14 cellular contexts compared by ENCODE assay signal in genomic region chr5:169176686-169177430, GRCh38.
DNase-seq lines count a peak whose midpoint lies in the region; ATAC-seq and TF ChIP-seq lines count a peak whose summit lies in the region.
"Had no signal": no experiment of that assay in that cellular context is flagged by ENCODE, and none has a peak within 500 bp of the region (broad histone marks: within the 10 kb centered on the region; RNA-seq: fewer than 3 reads in every experiment).

No MANE protein-coding gene starts in this region.

- no peaks in the 10 kb centered on the region for H3K27me3 Mint-ChIP-seq in stimulated activated memory B cell treated with anti-CD40 and anti-IgM and Interleukin-4, amounts not matched to agents 10 μg/mL and 1 μg/mL and 100 μg/mL, for 72 hours
- H3K27me3 Mint-ChIP-seq: CD8-positive, alpha-beta memory T cell had no signal

- H3K4me3 Mint-ChIP-seq in stimulated activated memory B cell treated with anti-CD40 and anti-IgM and Interleukin-4, amounts not matched to agents 10 μg/mL and 1 μg/mL and 100 μg/mL, for 72 hours = no peak overlapping the region
- H3K4me3 Mint-ChIP-seq: CD8-positive, alpha-beta memory T cell had no signal

- no peak overlapping the region for H3K27ac Mint-ChIP-seq in stimulated activated memory B cell treated with anti-CD40 and anti-IgM and Interleukin-4, amounts not matched to agents 10 μg/mL and 1 μg/mL and 100 μg/mL, for 72 hours
- H3K27ac Mint-ChIP-seq: CD8-positive, alpha-beta memory T cell had no signal

- no peak for TF ChIP-seq CTCF in HEK293 (tag by site-specific recombination; IDR thresholded peaks at IDR 0.05)

- CTCF ChIA-PET in HEK293 (lab: Yijun Ruan, JAX) = no interaction called here

- POLR2A ChIA-PET in HEK293 (lab: Yijun Ruan, JAX) = no interaction called here

- peaks cover 2% of the 10 kb centered on the region; the same call in 1 of the 2 replicates for H3K4me1 ChIP-seq in HEK293 (ENCODE audit: control insufficient read depth, insufficient read depth, low read length)
- H3K4me1 ChIP-seq: BLaER1, HAP-1 had no signal

- H3K9me3 Mint-ChIP-seq in stimulated activated memory B cell treated with anti-CD40 and anti-IgM and Interleukin-4, amounts not matched to agents 10 μg/mL and 1 μg/mL and 100 μg/mL, for 72 hours = peaks cover 3% of the 10 kb centered on the region

- H3K4me1 Mint-ChIP-seq in stimulated activated memory B cell treated with anti-CD40 and anti-IgM and Interleukin-4, amounts not matched to agents 10 μg/mL and 1 μg/mL and 100 μg/mL, for 72 hours = no peaks in the 10 kb centered on the region
- H3K4me1 Mint-ChIP-seq: CD8-positive, alpha-beta memory T cell had no signal

- H3K27ac ChIP-seq in HEK293 (ENCODE audit: extremely low read depth, low read depth, low read length) = no peak overlapping the region
- H3K27ac ChIP-seq: A549, BLaER1 had no signal

- no peaks in the 10 kb centered on the region for H3K9me3 ChIP-seq in HEK293 (ENCODE audit: control insufficient read depth, insufficient read depth, low read depth, low read length)
- H3K9me3 ChIP-seq: A549, BLaER1, Caco-2, HAP-1 had no signal

- ATAC-seq in stimulated activated memory B cell treated with anti-CD40 and anti-IgM and Interleukin-4, amounts not matched to agents 10 μg/mL and 1 μg/mL and 100 μg/mL, for 72 hours = no peak
- ATAC-seq in GM21717 (IDR thresholded peaks at IDR 0.05; ENCODE audit: unreplicated experiment) = no peak
- ATAC-seq: A549 had no signal

- no peak overlapping the region for H3K4me3 ChIP-seq in HEK293 (ENCODE audit: low read depth, low read length)
- H3K4me3 ChIP-seq: A549, BLaER1, HAP-1 had no signal

- no peaks in the 10 kb centered on the region for H3K36me3 ChIP-seq in HEK293 (ENCODE audit: control insufficient read depth in 2 of 2, insufficient read depth in 1 of 2, low read length in 2 of 2)
- H3K36me3 ChIP-seq: BLaER1, HAP-1 had no signal

- no peaks in the 10 kb centered on the region for H3K36me3 Mint-ChIP-seq in stimulated activated memory B cell treated with anti-CD40 and anti-IgM and Interleukin-4, amounts not matched to agents 10 μg/mL and 1 μg/mL and 100 μg/mL, for 72 hours
- H3K36me3 Mint-ChIP-seq: CD8-positive, alpha-beta memory T cell had no signal

- peak; percentile 21 for DNase-seq in DMS79 (lab: John Stamatoyannopoulos, UW)
- peak; percentile 33 for DNase-seq in NCI-H526 treated with DMSO at 0.1 percent for 48 hours (lab: John Stamatoyannopoulos, UW)
- DNase-seq in left kidney (ENCODE audit: low read depth, low spot score) = peak; percentile 52
- no peak for DNase-seq in EL
- DNase-seq: Caco-2; CD8-positive, alpha-beta memory T cell; GOT3; KBM-7 had no signal

TF ChIP-seq in HEK293, 187 proteins besides CTCF, POLR2A, EP300 and RAD21:
- no peak for TF ChIP-seq ZNF791 (tag by site-specific recombination; IDR thresholded peaks at IDR 0.05)
- peak; percentile 74 for TF ChIP-seq ZIC2 (tag by site-specific recombination; IDR thresholded peaks at IDR 0.05)
- TF ChIP-seq ZNF777 (tag by site-specific recombination; IDR thresholded peaks at IDR 0.05; ENCODE audit: borderline replicate concordance) = no peak
- peak; percentile 17; the same call in 1 of the 2 replicates for TF ChIP-seq ZSCAN30 (tag by site-specific recombination; IDR thresholded peaks at IDR 0.05)
- peak; percentile 67 for TF ChIP-seq ZNF398 (tag by site-specific recombination; IDR thresholded peaks at IDR 0.05)
- TF ChIP-seq ZNF214 (tag by site-specific recombination; IDR thresholded peaks at IDR 0.05; ENCODE audit: borderline replicate concordance) = no peak
- TF ChIP-seq ZFP41 (tag by site-specific recombination; IDR thresholded peaks at IDR 0.05; ENCODE audit: borderline replicate concordance) = no peak
- TF ChIP-seq ZNF16 (tag by site-specific recombination; IDR thresholded peaks at IDR 0.05; ENCODE audit: low read depth) = no peak
- no peak for TF ChIP-seq ZNF510 (tag by site-specific recombination; IDR thresholded peaks at IDR 0.05; ENCODE audit: insufficient replicate concordance)
- no peak for TF ChIP-seq YY1 (tag by site-specific recombination; IDR thresholded peaks at IDR 0.05)
- no peak for TF ChIP-seq ZNF37A (tag by site-specific recombination; IDR thresholded peaks at IDR 0.05)
- TF ChIP-seq MYNN (tag by site-specific recombination; IDR thresholded peaks at IDR 0.05; ENCODE audit: borderline replicate concordance) = no peak
- TF ChIP-seq PRDM6 (tag by site-specific recombination; IDR thresholded peaks at IDR 0.05) = peak; percentile 16; the same call in 1 of the 2 replicates
- peak; percentile 81 for TF ChIP-seq TCF7L2 (IDR thresholded peaks at IDR 0.05; ENCODE audit: borderline replicate concordance, low read depth, low read length)
- TF ChIP-seq OSR2 (tag by site-specific recombination; IDR thresholded peaks at IDR 0.05) = peak; percentile 40; the same call in 1 of the 2 replicates
- no peak for TF ChIP-seq ZXDB (tag by site-specific recombination; IDR thresholded peaks at IDR 0.05)
- TF ChIP-seq WT1 (tag by site-specific recombination; IDR thresholded peaks at IDR 0.05) = no peak
- peak; percentile 31; the same call in 1 of the 2 replicates for TF ChIP-seq ZBTB8A (tag by site-specific recombination; IDR thresholded peaks at IDR 0.05)
- TF ChIP-seq ZNF311 (tag by site-specific recombination; IDR thresholded peaks at IDR 0.05; ENCODE audit: borderline replicate concordance) = no peak
- TF ChIP-seq FEZF1 (tag by site-specific recombination; IDR thresholded peaks at IDR 0.05) = 0 out of 2 replicates have a peak, but pooled peaks have one; percentile 15
- no peak for TF ChIP-seq ZNF449 (tag by site-specific recombination; IDR thresholded peaks at IDR 0.05)
